20 cellular contexts compared by ENCODE assay signal in genomic region chr4:178672512-178672911, GRCh38.
DNase-seq lines count a peak whose midpoint lies in the region; ATAC-seq and TF ChIP-seq lines count a peak whose summit lies in the region.
"Had no signal": no experiment of that assay in that cellular context is flagged by ENCODE, and none has a peak within 500 bp of the region (broad histone marks: within the 10 kb centered on the region; RNA-seq: fewer than 3 reads in every experiment).

No MANE protein-coding gene starts in this region.

- 86 to 97% methylated on average over 1 of the region's 1 CpG for WGBS in aorta, 2 donors
- whole genome bisulfite sequencing in testis, 2 donors, result 91 to 100% methylated on average over 1 of the region's 1 CpG

- no peak for TF ChIP-seq CTCF in MM.1S (IDR thresholded peaks at IDR 0.05; ENCODE audit: low read length)
- no peak for TF ChIP-seq CTCF in testis (IDR thresholded peaks at IDR 0.05)

- no peak overlapping the region for H3K4me2 ChIP-seq in MM.1S (ENCODE audit: low read depth, low read length)
- H3K4me2 ChIP-seq: BLaER1, GM23338 had no signal

- no peaks in the 10 kb centered on the region for H3K9me2 ChIP-seq in MM.1S (replicated peaks; ENCODE audit: insufficient read depth, low read length)

- DNase-seq in ELR (ENCODE audit: low read depth), result peak; percentile 33
- DNase-seq in HT1080 (ENCODE audit: low read depth), result peak; percentile 28
- DNase-seq in astrocyte of the hippocampus (ENCODE audit: low read depth, low spot score), result peak; percentile 8
- DNase-seq in non-pigmented ciliary epithelial cell (ENCODE audit: low read depth), result peak; percentile 6
- no peak for DNase-seq in aorta
- no peak for DNase-seq in MM.1S
- DNase-seq in epidermal melanocyte (ENCODE audit: insufficient read length, low spot score), result no peak
- DNase-seq in testis, result no peak
- DNase-seq: 8988T; CD8-positive, alpha-beta T cell; COR-L47; DMS 273 treated with DMSO at 0.1 percent for 48 hours; DMS53; DND-41; EL; H7; KBM-7 had no signal

- H4K20me1 ChIP-seq in MM.1S (ENCODE audit: insufficient read depth, low read length), result no peaks in the 10 kb centered on the region
- H4K20me1 ChIP-seq: BLaER1 had no signal

- H3K79me2 ChIP-seq in MM.1S (ENCODE audit: low read length), result no peaks in the 10 kb centered on the region

- no peak overlapping the region for H3K9ac ChIP-seq in MM.1S (ENCODE audit: low read length)
- H3K9ac ChIP-seq: BLaER1 had no signal

- H3K36me3 ChIP-seq in aorta (ENCODE audit: control insufficient read depth in 1 of 2, insufficient read depth in 2 of 2, low read length in 1 of 2) (no peaks in the 10 kb centered on the region), MM.1S (replicated peaks; ENCODE audit: insufficient read depth, low read length) (no peaks in the 10 kb centered on the region), testis (ENCODE audit: low read depth, missing control alignments) (no peaks in the 10 kb centered on the region)
- H3K36me3 ChIP-seq: BLaER1 had no signal

- no peak for ATAC-seq in aorta (ENCODE audit: low FRiP score)
- ATAC-seq: CD8-positive, alpha-beta T cell; GM23338; HepG2 had no signal

- H3K27me3 ChIP-seq in aorta (ENCODE audit: control insufficient read depth in 1 of 2, insufficient read depth in 2 of 2, low read length in 1 of 2), result no peaks in the 10 kb centered on the region
- no peaks in the 10 kb centered on the region for H3K27me3 ChIP-seq in MM.1S (replicated peaks; ENCODE audit: insufficient read depth, low read length)
- H3K27me3 ChIP-seq in testis, result no peaks in the 10 kb centered on the region
- H3K27me3 ChIP-seq: BLaER1 had no signal

- H3F3A ChIP-seq in MM.1S (ENCODE audit: insufficient read depth, low read length), result no peaks in the 10 kb centered on the region

- H3K4me3 ChIP-seq in aorta (ENCODE audit: low read length in 2 of 2), result no peak overlapping the region
- H3K4me3 ChIP-seq in MM.1S (ENCODE audit: low read length), result no peak overlapping the region
- no peak overlapping the region for H3K4me3 ChIP-seq in testis
- H3K4me3 ChIP-seq: BLaER1, GM23338 had no signal

- no peak overlapping the region for H2AFZ ChIP-seq in MM.1S (ENCODE audit: low read length)
- H2AFZ ChIP-seq: GM23338 had no signal

- no peak for TF ChIP-seq POLR2A in testis (IDR thresholded peaks at IDR 0.05)

- intact Hi-C loops in aorta (cut with DNase I) (no loop called here), testis (cut with DNase I; ENCODE audit: low total_unique reads) (no loop called here)

- H3K4me1 ChIP-seq in aorta (ENCODE audit: control insufficient read depth in 1 of 2, insufficient read depth in 2 of 2, low read length in 2 of 2) (no peaks in the 10 kb centered on the region), MM.1S (ENCODE audit: low read length) (no peaks in the 10 kb centered on the region), testis (no peaks in the 10 kb centered on the region)
- H3K4me1 ChIP-seq: BLaER1 had no signal

- H3K27ac ChIP-seq in aorta (ENCODE audit: low read depth in 1 of 2, low read length in 2 of 2) (no peak overlapping the region), MM.1S (ENCODE audit: low read length) (no peak overlapping the region), testis (no peak overlapping the region)
- H3K27ac ChIP-seq: BLaER1 had no signal

- H3K9me3 ChIP-seq in aorta (ENCODE audit: control insufficient read depth, low read length) (no peaks in the 10 kb centered on the region), MM.1S (replicated peaks; ENCODE audit: insufficient read depth, low read length) (no peaks in the 10 kb centered on the region), testis (no peaks in the 10 kb centered on the region)
- H3K9me3 ChIP-seq: BLaER1 had no signal

Comparison
In these comparisons a context has a peak if more than half of its experiments do, and no peak if none do; other contexts are left out.
1. DNase-seq: peak in ELR (single experiment), HT1080 (single experiment), astrocyte of the hippocampus (single experiment) and non-pigmented ciliary epithelial cell (single experiment); none in aorta (0 of 2), MM.1S (single experiment), epidermal melanocyte (single experiment) and testis (single experiment).